In genomic region chr9:31542384-31543055, GRCh38 we compare ENCODE assay signal across 9 cellular contexts.
A peak's percentile ranks its signal among the peaks of the same experiment; 100 is the strongest.
DNase-seq lines count a peak whose midpoint lies in the region; ATAC-seq lines count a peak whose summit lies in the region.
"Had no signal": no experiment of that assay in that cellular context is flagged by ENCODE, and none has a peak within 500 bp of the region (broad histone marks: within the 10 kb centered on the region; RNA-seq: fewer than 3 reads in every experiment).

No MANE protein-coding gene starts in this region.

- POLR2A ChIA-PET in activated CD4-positive, alpha-beta T cell treated with anti-CD3 and anti-CD28 coated beads for 36 hours (lab: Charles Lee): no interaction called here

- intact Hi-C loops in activated CD4-positive, alpha-beta T cell treated with anti-CD3 and anti-CD28 coated beads for 36 hours (cut with DNase I, micrococcal nuclease): loop anchor here in 1 of 2 experiments (5.0 kb wide), 1 partner anchor 195 kb away; no protein-coding TSS in a partner anchor

- H3K27ac Mint-ChIP-seq in activated CD4-positive, alpha-beta T cell treated with anti-CD3 and anti-CD28 coated beads for 36 hours: no peak overlapping the region
- H3K27ac Mint-ChIP-seq: activated naive CD8-positive, alpha-beta T cell treated with anti-CD3 and anti-CD28 coated beads, Interleukin-2, amount 10 ng/mL, durations not matched to agents 7 days and 5 days had no signal

- CTCF ChIA-PET in activated CD4-positive, alpha-beta T cell treated with anti-CD3 and anti-CD28 coated beads for 36 hours (lab: Charles Lee): interaction anchor here (0.6 to 1.5 kb wide), 5 partner anchors 15 to 171 kb away, joined by 3 to 4 read pairs (median 3); no protein-coding TSS in a partner anchor

- no peak overlapping the region for H3K4me3 Mint-ChIP-seq in activated CD4-positive, alpha-beta T cell treated with anti-CD3 and anti-CD28 coated beads for 36 hours
- H3K4me3 Mint-ChIP-seq: activated naive CD8-positive, alpha-beta T cell treated with anti-CD3 and anti-CD28 coated beads, Interleukin-2, amount 10 ng/mL, durations not matched to agents 7 days and 5 days had no signal

- peaks cover 13% of the 10 kb centered on the region for H3K4me1 Mint-ChIP-seq in activated CD4-positive, alpha-beta T cell treated with anti-CD3 and anti-CD28 coated beads for 36 hours
- H3K4me1 Mint-ChIP-seq: activated naive CD8-positive, alpha-beta T cell treated with anti-CD3 and anti-CD28 coated beads, Interleukin-2, amount 10 ng/mL, durations not matched to agents 7 days and 5 days had no signal

- H3K27me3 Mint-ChIP-seq in activated CD4-positive, alpha-beta T cell treated with anti-CD3 and anti-CD28 coated beads for 36 hours: no peaks in the 10 kb centered on the region
- H3K27me3 Mint-ChIP-seq: activated naive CD8-positive, alpha-beta T cell treated with anti-CD3 and anti-CD28 coated beads, Interleukin-2, amount 10 ng/mL, durations not matched to agents 7 days and 5 days had no signal

- ATAC-seq in activated CD4-positive, alpha-beta T cell treated with anti-CD3 and anti-CD28 coated beads for 36 hours: peak; percentile 95
- ATAC-seq in GM21515 (IDR thresholded peaks at IDR 0.05; ENCODE audit: unreplicated experiment): peak; percentile 100
- peak; percentile 99 for ATAC-seq in HG03571 (IDR thresholded peaks at IDR 0.05; ENCODE audit: unreplicated experiment)
- peak; percentile 42 for ATAC-seq in esophagus mucosa

- DNase-seq in activated CD4-positive, alpha-beta T cell treated with anti-CD3 and anti-CD28 coated beads for 36 hours: peak; percentile 36
- DNase-seq in activated CD4-positive, alpha-beta T cell treated with anti-CD3 and anti-CD28 coated beads for 1 hour: no peak
- peak; percentile 81 for DNase-seq in SIG-M5 treated with dmso at 0.1 percent for 504 hours (lab: John Stamatoyannopoulos, UW; ENCODE audit: unreplicated experiment)
- peak; percentile 17 for DNase-seq in pons (ENCODE audit: low spot score)
- no peak for DNase-seq in COLO829 (ENCODE audit: low spot score)
- DNase-seq: activated naive CD8-positive, alpha-beta T cell treated with anti-CD3 and anti-CD28 coated beads, Interleukin-2, amount 10 ng/mL, durations not matched to agents 7 days and 5 days had no signal

- H3K9me3 Mint-ChIP-seq in activated CD4-positive, alpha-beta T cell treated with anti-CD3 and anti-CD28 coated beads for 36 hours (ENCODE audit: low read depth): no peaks in the 10 kb centered on the region
- H3K9me3 Mint-ChIP-seq: activated naive CD8-positive, alpha-beta T cell treated with anti-CD3 and anti-CD28 coated beads, Interleukin-2, amount 10 ng/mL, durations not matched to agents 7 days and 5 days had no signal

- H3K36me3 Mint-ChIP-seq in activated CD4-positive, alpha-beta T cell treated with anti-CD3 and anti-CD28 coated beads for 36 hours (ENCODE audit: low read depth): no peaks in the 10 kb centered on the region
- H3K36me3 Mint-ChIP-seq: activated naive CD8-positive, alpha-beta T cell treated with anti-CD3 and anti-CD28 coated beads, Interleukin-2, amount 10 ng/mL, durations not matched to agents 7 days and 5 days had no signal

Comparison
In these comparisons a context has a peak if more than half of its experiments do, and no peak if none do; other contexts are left out.
1. DNase-seq: peak in activated CD4-positive, alpha-beta T cell treated with anti-CD3 and anti-CD28 coated beads for 36 hours (single experiment), SIG-M5 treated with dmso at 0.1 percent for 504 hours (single experiment) and pons (single experiment); none in activated CD4-positive, alpha-beta T cell treated with anti-CD3 and anti-CD28 coated beads for 1 hour (single experiment) and COLO829 (single experiment).
2. ATAC-seq: peak in every context shown above with its lines; median percentile 100 in GM21515; 99 in HG03571; 95 in activated CD4-positive, alpha-beta T cell treated with anti-CD3 and anti-CD28 coated beads for 36 hours; 42 in esophagus mucosa.